In the genomic region with DNA sequence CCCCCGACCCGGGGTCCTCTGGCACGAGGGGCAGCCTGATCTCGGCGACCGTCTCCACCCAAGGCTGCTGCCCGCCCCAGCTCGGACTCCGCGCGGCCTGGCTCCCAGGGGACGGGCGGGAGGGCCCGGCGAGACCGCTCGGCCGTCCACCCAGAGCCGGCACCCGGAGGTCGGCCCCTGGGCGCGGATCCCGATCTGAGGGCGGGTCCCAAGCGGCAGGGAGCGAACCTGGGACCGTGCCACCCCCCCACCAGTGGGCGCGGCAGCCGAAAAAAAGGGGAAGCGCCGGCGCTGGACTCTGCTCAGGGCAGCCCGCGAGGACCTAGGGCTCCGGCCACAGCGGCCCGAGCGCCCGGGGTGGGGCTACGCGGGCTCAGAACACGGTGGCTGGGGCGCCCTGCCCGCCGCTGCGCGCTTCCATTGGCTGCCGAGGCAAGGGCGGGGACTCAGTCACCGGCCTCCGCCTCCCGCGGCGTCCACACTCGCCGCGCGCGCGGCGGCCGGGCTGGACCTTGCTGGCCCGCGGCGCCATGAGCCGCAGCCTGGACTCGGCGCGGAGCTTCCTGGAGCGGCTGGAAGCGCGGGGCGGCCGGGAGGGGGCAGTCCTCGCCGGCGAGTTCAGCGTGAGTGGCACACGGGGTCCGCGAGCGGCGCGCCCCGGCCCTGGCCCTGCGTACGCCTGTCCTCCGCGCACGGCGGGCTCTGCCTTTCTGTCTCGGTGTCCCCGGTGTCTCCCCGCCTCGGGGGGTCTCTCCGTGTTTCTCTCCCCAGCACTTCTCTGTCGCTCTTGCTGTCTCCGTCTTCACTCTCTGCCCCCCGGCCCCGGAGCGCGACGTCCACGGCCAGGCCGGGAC, we compare ENCODE assay signal across 8 cellular contexts. TPM values are rescaled to one million over a fixed set of nuclear protein-coding genes. Genes with fewer than 3 reads are reported as not detected.
A peak's percentile ranks its signal among the peaks of the same experiment; 100 is the strongest.
DNase-seq lines count a peak whose midpoint lies in the region; ATAC-seq and TF ChIP-seq lines count a peak whose summit lies in the region.

TSS of gene PTPN18 (plus strand) at position 479 of the 854 bp plus-strand sequence. CDS start at position 531, 52 bp downstream.

- H3K9me3 ChIP-seq in GM23248 (ENCODE audit: low read depth) = no peaks in the 10 kb centered on the region
- no peaks in the 10 kb centered on the region for H3K9me3 ChIP-seq in Karpas-422 (ENCODE audit: low read length)
- H3K9me3 ChIP-seq in aorta (ENCODE audit: control insufficient read depth, low read length) = no peaks in the 10 kb centered on the region

- peaks cover 10% of the 10 kb centered on the region for H3K4me1 Mint-ChIP-seq in activated naive CD8-positive, alpha-beta T cell treated with anti-CD3 and anti-CD28 coated beads, Interleukin-2, amount 50 U/mL, for 24 hours
- peaks cover 24% of the 10 kb centered on the region for H3K4me1 Mint-ChIP-seq in osteocyte (ENCODE audit: unreplicated experiment)

- H3K4me1 ChIP-seq in GM23248 (ENCODE audit: insufficient read depth) = no peaks in the 10 kb centered on the region
- H3K4me1 ChIP-seq in Karpas-422 (ENCODE audit: low read length) = peaks cover 56% of the 10 kb centered on the region
- no peaks in the 10 kb centered on the region for H3K4me1 ChIP-seq in aorta (ENCODE audit: control insufficient read depth in 1 of 2, insufficient read depth in 2 of 2, low read length in 2 of 2)

- peak; percentile 96 for ATAC-seq in activated naive CD8-positive, alpha-beta T cell treated with anti-CD3 and anti-CD28 coated beads, Interleukin-2, amount 50 U/mL, for 24 hours
- ATAC-seq in Right ventricle myocardium inferior = peak; percentile 98
- peak; percentile 98 for ATAC-seq in aorta (ENCODE audit: low FRiP score)

- peak within 1 kb of the TSS; percentile 72 for H3K9ac ChIP-seq in GM23248
- peak within 1 kb of the TSS; percentile 89 for H3K9ac ChIP-seq in Karpas-422 (ENCODE audit: low read length)

- DNase-seq in GM06990 (ENCODE audit: extremely low read depth, insufficient read length) (peak; percentile 75), GM23248 (peak; percentile 96), Karpas-422 (peak; percentile 88), SK-N-DZ (ENCODE audit: low spot score) (peak; percentile 81), Right ventricle myocardium inferior (ENCODE audit: missing footprints) (peak; percentile 98), osteocyte (ENCODE audit: extremely low spot score, unreplicated experiment) (peak; percentile 95), aorta (peak; percentile 95 to 97)
- peak; percentile 71 for DNase-seq in activated naive CD8-positive, alpha-beta T cell treated with anti-CD3 and anti-CD28 coated beads, Interleukin-2, amount 50 U/mL, for 24 hours

- peak within 1 kb of the TSS; percentile 66 for H3K4me3 ChIP-seq in GM06990 (replicated peaks; ENCODE audit: low read depth, low read length)
- peak within 1 kb of the TSS; percentile 84 for H3K4me3 ChIP-seq in GM23248
- peak within 1 kb of the TSS; percentile 90 for H3K4me3 ChIP-seq in Karpas-422 (ENCODE audit: low read length)
- H3K4me3 ChIP-seq in aorta (ENCODE audit: low read length in 2 of 2) = peak within 1 kb of the TSS; percentile 37 to 58

- H3K27ac Mint-ChIP-seq in activated naive CD8-positive, alpha-beta T cell treated with anti-CD3 and anti-CD28 coated beads, Interleukin-2, amount 50 U/mL, for 24 hours = peak within 1 kb of the TSS; percentile 31
- peak within 1 kb of the TSS; percentile 47 for H3K27ac Mint-ChIP-seq in osteocyte (ENCODE audit: unreplicated experiment)

- H3K27me3 ChIP-seq in GM06990 (replicated peaks; ENCODE audit: control insufficient read depth, insufficient read depth, low read length) (no peaks in the 10 kb centered on the region), GM23248 (replicated peaks; ENCODE audit: insufficient read depth) (no peaks in the 10 kb centered on the region), Karpas-422 (ENCODE audit: low read length) (no peaks in the 10 kb centered on the region), aorta (ENCODE audit: control insufficient read depth in 1 of 2, insufficient read depth in 2 of 2, low read length in 1 of 2) (no peaks in the 10 kb centered on the region)

- H3K79me2 ChIP-seq in GM23248 (ENCODE audit: insufficient read depth) (no peaks in the 10 kb centered on the region), Karpas-422 (ENCODE audit: low read length) (peaks cover 21% of the 10 kb centered on the region)

- no peaks in the 10 kb centered on the region for H3K27me3 Mint-ChIP-seq in activated naive CD8-positive, alpha-beta T cell treated with anti-CD3 and anti-CD28 coated beads, Interleukin-2, amount 50 U/mL, for 24 hours
- no peaks in the 10 kb centered on the region for H3K27me3 Mint-ChIP-seq in osteocyte (ENCODE audit: unreplicated experiment)

- H3K27ac ChIP-seq in GM23248 (no peak within 1 kb of the TSS), Karpas-422 (ENCODE audit: low read length) (peak within 1 kb of the TSS; percentile 94), aorta (ENCODE audit: low read depth in 1 of 2, low read length in 2 of 2) (no peak within 1 kb of the TSS)

- peak within 1 kb of the TSS; percentile 75 for H3K4me3 Mint-ChIP-seq in activated naive CD8-positive, alpha-beta T cell treated with anti-CD3 and anti-CD28 coated beads, Interleukin-2, amount 50 U/mL, for 24 hours
- H3K4me3 Mint-ChIP-seq in osteocyte (ENCODE audit: unreplicated experiment) = peak within 1 kb of the TSS; percentile 78

- TF ChIP-seq CTCF in GM06990 (IDR thresholded peaks at IDR 0.05; ENCODE audit: insufficient read depth, low read length, poor library complexity, severe bottlenecking) (no peak), osteocyte (IDR thresholded peaks at IDR 0.05) (peak; percentile 73)

- H4K20me1 ChIP-seq in GM23248 (ENCODE audit: insufficient read depth) (no peaks in the 10 kb centered on the region), Karpas-422 (ENCODE audit: insufficient read depth, low read depth, low read length) (no peaks in the 10 kb centered on the region)

- H3F3A ChIP-seq in GM23248 (ENCODE audit: insufficient read depth) = no peaks in the 10 kb centered on the region

- peak within 1 kb of the TSS; percentile 81 for H3K4me2 ChIP-seq in GM23248 (ENCODE audit: unreplicated experiment)
- peak within 1 kb of the TSS; percentile 98 for H3K4me2 ChIP-seq in Karpas-422 (ENCODE audit: low read depth, low read length, poor library complexity, severe bottlenecking)

- H3K9me3 Mint-ChIP-seq in activated naive CD8-positive, alpha-beta T cell treated with anti-CD3 and anti-CD28 coated beads, Interleukin-2, amount 50 U/mL, for 24 hours = no peaks in the 10 kb centered on the region
- H3K9me3 Mint-ChIP-seq in osteocyte (ENCODE audit: unreplicated experiment) = peaks cover 3% of the 10 kb centered on the region

- WGBS in GM23248 (ENCODE audit: low coverage in 1 of 2, low lambda C conversion rate in 2 of 2, missing lambda C conversion rate in 2 of 2), 2 experiments = 1 to 2% methylated on average over 78 to 79 of the region's 107 CpGs
- WGBS in aorta, 2 donors = 0 to 1% methylated on average over 97 to 107 of the region's 107 CpGs

- H3K36me3 ChIP-seq in GM06990 (ENCODE audit: control insufficient read depth, insufficient read depth, low read length) (no peaks in the 10 kb centered on the region), GM23248 (ENCODE audit: low read depth) (no peaks in the 10 kb centered on the region), Karpas-422 (ENCODE audit: insufficient read depth, low read length) (no peaks in the 10 kb centered on the region), aorta (ENCODE audit: control insufficient read depth in 1 of 2, insufficient read depth in 2 of 2, low read length in 1 of 2) (no peaks in the 10 kb centered on the region)

- intact Hi-C loops in Right ventricle myocardium inferior (cut with DNase I) (loop anchor here (1.0 to 10.0 kb wide), 4 partner anchors 14 to 369 kb away; partner anchors contain the start of genes GPR148 and IMP4), aorta (cut with DNase I) (loop anchor here (2.0 kb wide), 1 partner anchor 17 kb away; no protein-coding TSS in a partner anchor)

- in situ Hi-C loops in GM23248 (cut with MboI) = no loop called here

- H2AFZ ChIP-seq in GM23248 (peak within 1 kb of the TSS; percentile 94), Karpas-422 (ENCODE audit: low read length) (peak within 1 kb of the TSS; percentile 70)

- H3K9me2 ChIP-seq in GM23248 (ENCODE audit: insufficient read depth) = no peaks in the 10 kb centered on the region
- no peaks in the 10 kb centered on the region for H3K9me2 ChIP-seq in Karpas-422 (replicated peaks; ENCODE audit: insufficient read depth, low read length)

- H3K36me3 Mint-ChIP-seq in activated naive CD8-positive, alpha-beta T cell treated with anti-CD3 and anti-CD28 coated beads, Interleukin-2, amount 50 U/mL, for 24 hours (ENCODE audit: low read depth) = no peaks in the 10 kb centered on the region
- H3K36me3 Mint-ChIP-seq in osteocyte (ENCODE audit: unreplicated experiment) = no peaks in the 10 kb centered on the region

RNA-seq across cellular contexts. Expression of gene PTPN18, which starts in this region (rescaled TPM):
- total RNA-seq in GM23248 (2014; rRNA removed; shearing (Covaris generic)) = 17.5 and 24.3 TPM in 2 replicates
- 19.1 and 19.2 TPM in 2 replicates for polyA plus RNA-seq in GM23248 (2016; fragmentation: Nextera tagmentation; extraction: Ambion mirVana)
- 229 and 264 TPM in 2 replicates for total RNA-seq in Karpas-422 (2014; rRNA removed; shearing (Covaris generic); ENCODE audit: low replicate concordance)
- polyA plus RNA-seq in SK-N-DZ (2014; cell fraction: cytosol; rRNA removed) = 11.8 and 12.5 TPM in 2 replicates
- polyA plus RNA-seq in SK-N-DZ (2014; cell fraction: nucleus; rRNA removed) = 15.3 and 46.9 TPM in 2 replicates
- 16.9 TPM for total RNA-seq in Right ventricle myocardium inferior
- total RNA-seq in osteocyte = 30.2 and 31.5 TPM in 2 replicates
- total RNA-seq in aorta = 10 to 100 TPM; 37.3 to 71.0 TPM
- polyA plus RNA-seq in aorta = 10 to 100 TPM; 41.8 to 44.2 TPM
